ENCODE assay signal across 4 cellular contexts in the genomic region with DNA sequence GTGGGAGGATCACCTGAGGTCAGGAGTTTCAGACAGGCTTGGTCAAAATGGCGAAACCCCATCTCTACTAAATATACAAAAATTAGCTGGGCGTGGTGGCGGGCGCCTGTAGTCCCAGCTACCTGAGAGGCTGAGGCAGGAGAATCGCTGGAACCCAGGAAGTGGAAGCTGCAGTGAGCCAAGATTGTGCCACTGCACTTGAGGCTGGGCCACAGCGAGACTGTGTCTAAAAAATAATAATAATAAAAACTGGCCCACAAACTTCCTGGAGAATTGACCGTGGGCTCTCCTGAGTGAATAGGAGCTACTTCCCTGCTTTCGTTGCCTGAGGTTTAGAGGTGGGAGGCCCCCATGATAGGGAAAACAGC. TPM values are rescaled to one million over a fixed set of nuclear protein-coding genes. Genes with fewer than 3 reads are reported as not detected.
"Had no signal": no experiment of that assay in that cellular context is flagged by ENCODE, and none has a peak within 500 bp of the region (broad histone marks: within the 10 kb centered on the region; RNA-seq: fewer than 3 reads in every experiment).

No MANE protein-coding gene starts in this region.

RNA-seq across cellular contexts. Expression of gene HPD, which starts 17.4 kb away (rescaled TPM):
- total RNA-seq: GM23248, GM23338, H4, H9 had no signal
- polyA plus RNA-seq: GM23248, GM23338 had no signal
